In genomic region chr7:47045169-47045568, GRCh38 we compare ENCODE assay signal across 16 cellular contexts.
A peak's percentile ranks its signal among the peaks of the same experiment; 100 is the strongest.
DNase-seq lines count a peak whose midpoint lies in the region; ATAC-seq and TF ChIP-seq lines count a peak whose summit lies in the region.
"Had no signal": no experiment of that assay in that cellular context is flagged by ENCODE, and none has a peak within 500 bp of the region (broad histone marks: within the 10 kb centered on the region; RNA-seq: fewer than 3 reads in every experiment).

No MANE protein-coding gene starts in this region.

- ATAC-seq in left lobe of liver (peak; percentile 91), HG02571 (IDR thresholded peaks at IDR 0.05; ENCODE audit: unreplicated experiment) (no peak)
- ATAC-seq in activated T-cell treated with anti-CD3 and anti-CD28 coated beads, Interleukin-2, amount 50 U/mL, for 4 hours, result no peak
- ATAC-seq in stimulated activated naive CD8-positive, alpha-beta T cell treated with anti-CD3 and anti-CD28 coated beads, Interleukin-15, Interleukin-2, amounts not matched to agents 100 U/mL and 50 U/mL, for 24 hours, result no peak
- ATAC-seq: activated T-cell treated with anti-CD3 and anti-CD28 coated beads, Interleukin-2, amount 50 U/mL, for 72 hours; HCT116 had no signal

- peak overlapping the region; percentile 47 to 83 (median 70) for H3K4me2 ChIP-seq in BLaER1 treated with 17β-estradiol and CSF1 and Interleukin-3, amounts not matched to agents 10 nM and 100 nM
- H3K4me2 ChIP-seq: KMS-11 had no signal

- H3K4me1 ChIP-seq in BLaER1 treated with 17β-estradiol and CSF1 and Interleukin-3, amounts not matched to agents 10 nM and 100 nM, result peaks cover 28 to 49% (median 41%) of the 10 kb centered on the region in 10 experiments

- peak overlapping the region in 3 of 5 experiments; percentile 44 to 76 (median 47) for H3K27ac Mint-ChIP-seq in brain
- H3K27ac Mint-ChIP-seq: activated CD4-positive, alpha-beta T cell treated with anti-CD3 and anti-CD28 coated beads, Interleukin-2, amount 10 ng/mL, durations not matched to agents 7 days and 5 days; activated T-cell treated with anti-CD3 and anti-CD28 coated beads, Interleukin-2, amount 50 U/mL, for 72 hours had no signal

- H3K27ac ChIP-seq in BLaER1 treated with 17β-estradiol and CSF1 and Interleukin-3, amounts not matched to agents 10 nM and 100 nM, result peak overlapping the region in 8 of 11 experiments; percentile 20 to 83 (median 72); a peak in 15 of 22 replicates
- H3K27ac ChIP-seq: dorsolateral prefrontal cortex, HL-60, KMS-11 had no signal

- no peaks in the 10 kb centered on the region for H4K20me1 ChIP-seq in BLaER1 treated with 17β-estradiol and CSF1 and Interleukin-3, amounts not matched to agents 10 nM and 100 nM

- H3K4me1 Mint-ChIP-seq in brain, result peaks cover 39% of the 10 kb centered on the region
- H3K4me1 Mint-ChIP-seq in activated T-cell treated with anti-CD3 and anti-CD28 coated beads, Interleukin-2, amount 50 U/mL, for 4 hours (ENCODE audit: low read depth), result no peaks in the 10 kb centered on the region
- H3K4me1 Mint-ChIP-seq: activated CD4-positive, alpha-beta T cell treated with anti-CD3 and anti-CD28 coated beads, Interleukin-2, amount 10 ng/mL, durations not matched to agents 7 days and 5 days had no signal

- no peaks in the 10 kb centered on the region for H3K9me3 ChIP-seq in BLaER1 treated with 17β-estradiol and CSF1 and Interleukin-3, amounts not matched to agents 10 nM and 100 nM (replicated peaks in 1 of 11)

- no peaks in the 10 kb centered on the region for H3K36me3 Mint-ChIP-seq in brain
- H3K36me3 Mint-ChIP-seq in activated T-cell treated with anti-CD3 and anti-CD28 coated beads, Interleukin-2, amount 50 U/mL, for 4 hours (ENCODE audit: insufficient read depth), result no peaks in the 10 kb centered on the region

- H3K27me3 ChIP-seq in BLaER1 treated with 17β-estradiol and CSF1 and Interleukin-3, amounts not matched to agents 10 nM and 100 nM, result no peaks in the 10 kb centered on the region

- no peaks in the 10 kb centered on the region for H3K9me3 Mint-ChIP-seq in brain
- H3K9me3 Mint-ChIP-seq in activated T-cell treated with anti-CD3 and anti-CD28 coated beads, Interleukin-2, amount 50 U/mL, for 4 hours, result no peaks in the 10 kb centered on the region
- H3K9me3 Mint-ChIP-seq: activated CD4-positive, alpha-beta T cell treated with anti-CD3 and anti-CD28 coated beads, Interleukin-2, amount 10 ng/mL, durations not matched to agents 7 days and 5 days had no signal

- peaks cover 11% of the 10 kb centered on the region for H3K27me3 Mint-ChIP-seq in brain
- H3K27me3 Mint-ChIP-seq in activated T-cell treated with anti-CD3 and anti-CD28 coated beads, Interleukin-2, amount 50 U/mL, for 4 hours (ENCODE audit: low read depth), result no peaks in the 10 kb centered on the region
- H3K27me3 Mint-ChIP-seq: activated CD4-positive, alpha-beta T cell treated with anti-CD3 and anti-CD28 coated beads, Interleukin-2, amount 10 ng/mL, durations not matched to agents 7 days and 5 days had no signal

- peak overlapping the region in 6 of 11 experiments; percentile 14 to 62 (median 47); a peak in 7 of 22 replicates for H3K9ac ChIP-seq in BLaER1 treated with 17β-estradiol and CSF1 and Interleukin-3, amounts not matched to agents 10 nM and 100 nM
- H3K9ac ChIP-seq: KMS-11 had no signal

- DNase-seq in left lobe of liver (ENCODE audit: low spot score) (peak; percentile 54), retinal pigment epithelial cell (ENCODE audit: low read depth) (peak; percentile 10), DMS53 treated with DMSO at 0.1 percent for 48 hours (lab: John Stamatoyannopoulos, UW; ENCODE audit: unreplicated experiment) (no peak)
- DNase-seq in activated T-cell treated with anti-CD3 and anti-CD28 coated beads, Interleukin-2, amount 50 U/mL, for 4 hours, result no peak
- DNase-seq in stimulated activated naive CD8-positive, alpha-beta T cell treated with anti-CD3 and anti-CD28 coated beads, Interleukin-15, Interleukin-2, amounts not matched to agents 100 U/mL and 50 U/mL, for 24 hours, result no peak
- DNase-seq: activated CD4-positive, alpha-beta T cell treated with anti-CD3 and anti-CD28 coated beads, Interleukin-2, amount 10 ng/mL, durations not matched to agents 7 days and 5 days; activated T-cell treated with anti-CD3 and anti-CD28 coated beads, Interleukin-2, amount 50 U/mL, for 72 hours; dorsolateral prefrontal cortex; NCI-H187; small intestine had no signal

- H3K36me3 ChIP-seq in BLaER1 treated with 17β-estradiol and CSF1 and Interleukin-3, amounts not matched to agents 10 nM and 100 nM, result no peaks in the 10 kb centered on the region

- H3K4me3 ChIP-seq in BLaER1 treated with 17β-estradiol and CSF1 and Interleukin-3, amounts not matched to agents 10 nM and 100 nM, result no peak overlapping the region
- no peak overlapping the region for H3K4me3 ChIP-seq in retinal pigment epithelial cell (ENCODE audit: low read length)
- H3K4me3 ChIP-seq: dorsolateral prefrontal cortex had no signal

- H3K4me3 Mint-ChIP-seq in brain, result no peak overlapping the region
- H3K4me3 Mint-ChIP-seq in activated T-cell treated with anti-CD3 and anti-CD28 coated beads, Interleukin-2, amount 50 U/mL, for 4 hours, result no peak overlapping the region
- H3K4me3 Mint-ChIP-seq: activated CD4-positive, alpha-beta T cell treated with anti-CD3 and anti-CD28 coated beads, Interleukin-2, amount 10 ng/mL, durations not matched to agents 7 days and 5 days; activated T-cell treated with anti-CD3 and anti-CD28 coated beads, Interleukin-2, amount 50 U/mL, for 72 hours had no signal

- TF ChIP-seq CTCF in brain (conservative IDR thresholded peaks at IDR 0.05) (no peak), retinal pigment epithelial cell (conservative IDR thresholded peaks at IDR 0.05; ENCODE audit: low read depth, low read length) (no peak)

Comparison
In these comparisons a context has a peak if more than half of its experiments do, and no peak if none do; other contexts are left out.
1. DNase-seq: peak in left lobe of liver (single experiment) and retinal pigment epithelial cell (single experiment); none in activated T-cell treated with anti-CD3 and anti-CD28 coated beads, Interleukin-2, amount 50 U/mL, for 4 hours (single experiment), DMS53 treated with DMSO at 0.1 percent for 48 hours (single experiment) and stimulated activated naive CD8-positive, alpha-beta T cell treated with anti-CD3 and anti-CD28 coated beads, Interleukin-15, Interleukin-2, amounts not matched to agents 100 U/mL and 50 U/mL, for 24 hours (single experiment).